ENCODE assay signal across 1 cellular context in the genomic region with DNA sequence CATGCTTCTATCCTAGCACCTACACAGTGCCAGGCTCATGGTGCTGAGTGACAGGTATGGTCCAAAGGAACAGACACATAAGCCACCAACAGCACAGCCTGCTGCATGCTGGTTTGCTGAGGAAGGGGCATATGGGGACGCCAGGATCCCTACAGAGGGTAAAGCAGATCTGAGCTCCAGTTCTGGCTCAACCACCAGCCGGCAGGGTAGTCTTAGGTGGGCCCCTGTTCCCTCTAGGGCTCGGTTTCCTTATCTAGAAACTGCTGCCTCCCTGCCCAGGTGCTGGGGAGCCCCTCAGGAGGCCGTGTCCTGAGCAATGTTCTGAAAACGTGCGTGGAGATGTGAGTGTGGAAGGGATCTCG.
TF ChIP-seq lines count a peak whose summit lies in the region.

No MANE protein-coding gene starts in this region.

TF ChIP-seq in HCT116, 20 proteins besides CTCF, POLR2A, EP300 and RAD21 (continued from another document):
- TF ChIP-seq, protein P1, sequence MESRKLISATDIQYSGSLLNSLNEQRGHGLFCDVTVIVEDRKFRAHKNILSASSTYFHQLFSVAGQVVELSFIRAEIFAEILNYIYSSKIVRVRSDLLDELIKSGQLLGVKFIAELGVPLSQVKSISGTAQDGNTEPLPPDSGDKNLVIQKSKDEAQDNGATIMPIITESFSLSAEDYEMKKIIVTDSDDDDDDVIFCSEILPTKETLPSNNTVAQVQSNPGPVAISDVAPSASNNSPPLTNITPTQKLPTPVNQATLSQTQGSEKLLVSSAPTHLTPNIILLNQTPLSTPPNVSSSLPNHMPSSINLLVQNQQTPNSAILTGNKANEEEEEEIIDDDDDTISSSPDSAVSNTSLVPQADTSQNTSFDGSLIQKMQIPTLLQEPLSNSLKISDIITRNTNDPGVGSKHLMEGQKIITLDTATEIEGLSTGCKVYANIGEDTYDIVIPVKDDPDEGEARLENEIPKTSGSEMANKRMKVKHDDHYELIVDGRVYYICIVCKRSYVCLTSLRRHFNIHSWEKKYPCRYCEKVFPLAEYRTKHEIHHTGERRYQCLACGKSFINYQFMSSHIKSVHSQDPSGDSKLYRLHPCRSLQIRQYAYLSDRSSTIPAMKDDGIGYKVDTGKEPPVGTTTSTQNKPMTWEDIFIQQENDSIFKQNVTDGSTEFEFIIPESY (IDR thresholded peaks at IDR 0.05; ENCODE audit: extremely low read depth, insufficient replicate concordance, low read length), result no peak
- TF ChIP-seq EZH2phosphoT487 (IDR thresholded peaks at IDR 0.05; ENCODE audit: borderline replicate concordance) (no peak), CEBPB (IDR thresholded peaks at IDR 0.05; ENCODE audit: low read depth) (no peak), TCF7L2 (IDR thresholded peaks at IDR 0.05; ENCODE audit: borderline replicate concordance, extremely low read depth, insufficient read depth, insufficient read length) (no peak)
TF ChIP-seq in HCT116: peak in this region for 0.
